8 cellular contexts compared by ENCODE assay signal in genomic region chr3:43285644-43286043, GRCh38. TPM values are rescaled to one million over a fixed set of nuclear protein-coding genes. Genes with fewer than 3 reads are reported as not detected.
DNase-seq lines count a peak whose midpoint lies in the region; ATAC-seq, FAIRE-seq and TF ChIP-seq lines count a peak whose summit lies in the region.

No MANE protein-coding gene starts in this region.

- H3K27ac ChIP-seq in HepG2 (ENCODE audit: extremely low read length, insufficient read depth, low read length): no peak overlapping the region
- H3K27ac ChIP-seq in subcutaneous abdominal adipose tissue (ENCODE audit: low read depth, low read length): peak overlapping the region; percentile 52

- H3K4me1 Mint-ChIP-seq in T-helper 2 cell treated with Interferon-gamma antibody and Interleukin-4, amounts not matched to agents 5 μg/mL and 100 μg/mL, for 36 hours (ENCODE audit: low read depth): peaks cover 25% of the 10 kb centered on the region

- peaks cover 28% of the 10 kb centered on the region for H3K4me1 ChIP-seq in HepG2 (ENCODE audit: insufficient read depth, low read length)
- H3K4me1 ChIP-seq in subcutaneous abdominal adipose tissue (ENCODE audit: control insufficient read depth in 5 of 5, insufficient read depth in 5 of 5, low read length in 5 of 5): peaks cover 10 to 55% (median 46%) of the 10 kb centered on the region in 5 donors

- H3K27me3 ChIP-seq in HepG2 (ENCODE audit: control insufficient read depth in 1 of 2, insufficient read depth in 2 of 2, low read length in 2 of 2) (peaks cover 0 to 9% of the 10 kb centered on the region in 2 experiments; a peak in 2 of 5 replicates), subcutaneous abdominal adipose tissue (ENCODE audit: control insufficient read depth in 5 of 5, insufficient read depth in 4 of 5, low read length in 5 of 5) (no peaks in the 10 kb centered on the region)

- peaks cover 38% of the 10 kb centered on the region for H3K79me2 ChIP-seq in HepG2 (ENCODE audit: insufficient read depth, low read length)

- no TSS peak for BruUV-seq in HepG2 (replicated peaks; lab: Mats Ljungman, UMichigan)

- H3K4me3 Mint-ChIP-seq in T-helper 2 cell treated with Interferon-gamma antibody and Interleukin-4, amounts not matched to agents 5 μg/mL and 100 μg/mL, for 36 hours: peak overlapping the region; percentile 92

- H3K27ac Mint-ChIP-seq in T-helper 2 cell treated with Interferon-gamma antibody and Interleukin-4, amounts not matched to agents 5 μg/mL and 100 μg/mL, for 36 hours: peak overlapping the region; percentile 95
- H3K27ac Mint-ChIP-seq in activated naive CD4-positive, alpha-beta T cell treated with anti-CD3 and anti-CD28 coated beads, Interleukin-2, amount 50 U/mL, for 72 hours: peak overlapping the region; percentile 88 to 96

- no peak for FAIRE-seq in HepG2 (lab: Jason Lieb, UNC)

- H3K36me3 ChIP-seq in HepG2 (replicated peaks in 1 of 2; ENCODE audit: control insufficient read depth in 1 of 2, insufficient read depth in 2 of 2, low read length in 2 of 2): peaks cover 0 to 2% of the 10 kb centered on the region in 2 experiments; a peak in 2 of 5 replicates
- H3K36me3 ChIP-seq in subcutaneous abdominal adipose tissue (ENCODE audit: control insufficient read depth in 5 of 5, insufficient read depth in 5 of 5, low read length in 5 of 5): peaks cover 0 to 9% (median 5%) of the 10 kb centered on the region in 5 donors

- H3K36me3 Mint-ChIP-seq in T-helper 2 cell treated with Interferon-gamma antibody and Interleukin-4, amounts not matched to agents 5 μg/mL and 100 μg/mL, for 36 hours (ENCODE audit: low read depth): peaks cover 20% of the 10 kb centered on the region
- H3K36me3 Mint-ChIP-seq in activated naive CD4-positive, alpha-beta T cell treated with anti-CD3 and anti-CD28 coated beads, Interleukin-2, amount 50 U/mL, for 72 hours: peaks cover 0 to 14% of the 10 kb centered on the region in 2 donors

- in situ Hi-C loops in HepG2 (cut with HindIII; ENCODE audit: extremely low pct_ligation_motif_present, low pct_unique_long_range_greater_than_20kb): no loop called here

- peaks cover 25% of the 10 kb centered on the region for H4K20me1 ChIP-seq in HepG2 (ENCODE audit: insufficient read depth, low read length)

- TF ChIP-seq EP300 in HepG2 (IDR thresholded peaks at IDR 0.05; ENCODE audit: low read depth in 2 of 2, low read length in 2 of 2) (no peak), HepG2 (CRISPR knock-in tag; IDR thresholded peaks at IDR 0.05; ENCODE audit: borderline replicate concordance) (no peak)

- no peak for TF ChIP-seq CTCF in HepG2 (CRISPR knock-in tag; IDR thresholded peaks at IDR 0.05)

- H3K9ac ChIP-seq in HepG2 (ENCODE audit: insufficient read depth, low read depth, low read length): 0 out of 2 replicates have a peak overlapping the region, but pooled peaks have one; percentile 57
- H3K9ac ChIP-seq in subcutaneous abdominal adipose tissue (ENCODE audit: low read length in 5 of 5): peak overlapping the region in 2 of 5 donors; percentile 66 to 79

- POLR2A ChIA-PET in HepG2 (lab: Yijun Ruan, JAX): interaction anchor here (0.6 to 1.9 kb wide), 2 partner anchors 25 to 31 kb away, joined by 4 to 8 read pairs; no protein-coding TSS in a partner anchor

- intact Hi-C loops in HepG2 (cut with micrococcal nuclease; ENCODE audit: unreplicated experiment): loop anchor here (5.0 kb wide), 1 partner anchor 52 kb away; no protein-coding TSS in a partner anchor

- no peak for ATAC-seq in activated naive CD4-positive, alpha-beta T cell treated with anti-CD3 and anti-CD28 coated beads, Interleukin-2, amount 50 U/mL, for 72 hours
- ATAC-seq in HepG2 (peak; percentile 17), HG03045 (IDR thresholded peaks at IDR 0.05; ENCODE audit: unreplicated experiment) (no peak), GM21526 (IDR thresholded peaks at IDR 0.05; ENCODE audit: low FRiP score, unreplicated experiment) (no peak)

- H3K9me3 Mint-ChIP-seq in T-helper 2 cell treated with Interferon-gamma antibody and Interleukin-4, amounts not matched to agents 5 μg/mL and 100 μg/mL, for 36 hours: no peaks in the 10 kb centered on the region
- no peaks in the 10 kb centered on the region for H3K9me3 Mint-ChIP-seq in activated naive CD4-positive, alpha-beta T cell treated with anti-CD3 and anti-CD28 coated beads, Interleukin-2, amount 50 U/mL, for 72 hours

- H3K9me3 ChIP-seq in HepG2 (ENCODE audit: low read length) (no peaks in the 10 kb centered on the region), subcutaneous abdominal adipose tissue (ENCODE audit: control insufficient read depth in 5 of 5, low read length in 5 of 5) (no peaks in the 10 kb centered on the region)

- H3K4me3 ChIP-seq in HepG2 (replicated peaks in 1 of 3; ENCODE audit: insufficient read depth in 1 of 3, low read depth in 2 of 3, low read length in 3 of 3) (peak overlapping the region; percentile 61 to 96 (median 81)), subcutaneous abdominal adipose tissue (ENCODE audit: low read depth in 1 of 5, low read length in 5 of 5) (peak overlapping the region in 4 of 5 donors; percentile 73 to 92 (median 80))

- H2AFZ ChIP-seq in HepG2 (ENCODE audit: low read length): no peak overlapping the region

- DNase-seq in T-helper 2 cell treated with Interferon-gamma antibody and Interleukin-4, amounts not matched to agents 5 μg/mL and 100 μg/mL, for 36 hours (ENCODE audit: low spot score): no peak
- DNase-seq in T-helper 2 cell (no peak), HepG2 (ENCODE audit: low spot score) (no peak), erythroblast (lab: John Stamatoyannopoulos, UW) (no peak)
- no peak for DNase-seq in activated naive CD4-positive, alpha-beta T cell treated with anti-CD3 and anti-CD28 coated beads, Interleukin-2, amount 50 U/mL, for 72 hours (ENCODE audit: low spot score in 2 of 2)

- CTCF ChIA-PET in HepG2 (lab: Yijun Ruan, JAX; ENCODE audit: low intra/inter-chr PET ratio, low total read pairs): no interaction called here

- peak overlapping the region; percentile 97 for H3K4me2 ChIP-seq in HepG2 (ENCODE audit: low read depth, low read length)

- 2% methylated on average over 8 of the region's 11 CpGs for WGBS in HepG2 (ENCODE audit: low lambda C conversion rate)

- TF ChIP-seq POLR2A in HepG2 (IDR thresholded peaks at IDR 0.05; ENCODE audit: insufficient read depth in 1 of 2, low read depth in 2 of 2, low read length in 2 of 2): no peak
- TF ChIP-seq POLR2A in erythroblast (IDR thresholded peaks at IDR 0.05; ENCODE audit: low read length): no peak

- peaks cover 15% of the 10 kb centered on the region for H3K27me3 Mint-ChIP-seq in T-helper 2 cell treated with Interferon-gamma antibody and Interleukin-4, amounts not matched to agents 5 μg/mL and 100 μg/mL, for 36 hours (ENCODE audit: low read depth)

- TF ChIP-seq RAD21 in HepG2 (CRISPR knock-in tag; IDR thresholded peaks at IDR 0.05): no peak

TF ChIP-seq in HepG2, 621 proteins besides CTCF, POLR2A, EP300 and RAD21 (continues in another document):
- TF ChIP-seq REL (CRISPR knock-in tag; conservative IDR thresholded peaks at IDR 0.05) (no peak), ZNF770 (CRISPR knock-in tag; IDR thresholded peaks at IDR 0.05) (no peak), FOXJ3 (CRISPR knock-in tag; IDR thresholded peaks at IDR 0.05; ENCODE audit: borderline replicate concordance) (no peak), CENPT (CRISPR knock-in tag; IDR thresholded peaks at IDR 0.05; ENCODE audit: low read depth) (no peak)

RNA-seq across cellular contexts. Expression of gene SNRK, which starts 0.7 kb away (rescaled TPM):
- 10 to 100 TPM; 21.2 to 28.6 TPM for total RNA-seq in activated naive CD4-positive, alpha-beta T cell treated with anti-CD3 and anti-CD28 coated beads, Interleukin-2, amount 50 U/mL, for 72 hours
- total RNA-seq in HepG2 (2016; rRNA removed; fragmentation: Illumina TruSeq; extraction: Trizol): 11.4 and 14.2 TPM in 2 replicates
- 15.7 and 20.4 TPM in 2 replicates for total RNA-seq in HepG2 (2016; cell fraction: cytosol; rRNA removed; fragmentation: Illumina TruSeq; extraction: Trizol; ENCODE audit: low read depth)
- 11.4 and 12.5 TPM in 2 replicates for total RNA-seq in HepG2 (2016; cell fraction: insoluble cytoplasmic fraction; rRNA removed; fragmentation: Illumina TruSeq; extraction: Trizol)
- total RNA-seq in HepG2 (2016; cell fraction: membrane; rRNA removed; fragmentation: Illumina TruSeq; extraction: Trizol): 7.8 and 8.4 TPM in 2 replicates
- 16.3 and 19.8 TPM in 2 replicates for total RNA-seq in HepG2 (2016; cell fraction: nucleus; rRNA removed; fragmentation: Illumina TruSeq; extraction: Trizol)
- 16.1 and 16.3 TPM in 2 replicates for polyA plus RNA-seq in HepG2 (2011; rRNA removed)
- polyA plus RNA-seq in HepG2 (2011; cell fraction: cytosol; rRNA removed): 8.9 and 9.0 TPM in 2 replicates
- 22.4 and 28.9 TPM in 2 replicates for polyA plus RNA-seq in HepG2 (2011; cell fraction: nucleus; rRNA removed)
- 15.9 and 17.5 TPM in 2 replicates for polyA plus RNA-seq in HepG2 (2012)
- 0.21 and 0.26 TPM in 2 replicates for polyA plus RNA-seq in HepG2 (2016; cell fraction: cytosol; fragmentation: Illumina TruSeq; extraction: Trizol; ENCODE audit: low read depth)
- polyA plus RNA-seq in HepG2 (2016; cell fraction: insoluble cytoplasmic fraction; fragmentation: Illumina TruSeq; extraction: Trizol; ENCODE audit: low read depth): 7.4 and 8.1 TPM in 2 replicates
- 1.5 TPM in 2 replicates for polyA plus RNA-seq in HepG2 (2016; cell fraction: membrane; fragmentation: Illumina TruSeq; extraction: Trizol; ENCODE audit: low read depth)
- 15.7 and 17.5 TPM in 2 replicates for polyA plus RNA-seq in HepG2 (2016; cell fraction: nucleus; fragmentation: Illumina TruSeq; extraction: Trizol; ENCODE audit: insufficient read depth, low read depth)
- polyA minus RNA-seq in HepG2 (2011; rRNA and poly(A)+ RNA removed; ENCODE audit: low replicate concordance): 38.0 and 68.3 TPM in 2 replicates
- polyA minus RNA-seq in HepG2 (2011; cell fraction: cytosol; rRNA and poly(A)+ RNA removed): 35.4 and 37.5 TPM in 2 replicates
- 73.0 and 87.2 TPM in 2 replicates for polyA minus RNA-seq in HepG2 (2011; cell fraction: nucleus; rRNA and poly(A)+ RNA removed)
